In the genomic region with DNA sequence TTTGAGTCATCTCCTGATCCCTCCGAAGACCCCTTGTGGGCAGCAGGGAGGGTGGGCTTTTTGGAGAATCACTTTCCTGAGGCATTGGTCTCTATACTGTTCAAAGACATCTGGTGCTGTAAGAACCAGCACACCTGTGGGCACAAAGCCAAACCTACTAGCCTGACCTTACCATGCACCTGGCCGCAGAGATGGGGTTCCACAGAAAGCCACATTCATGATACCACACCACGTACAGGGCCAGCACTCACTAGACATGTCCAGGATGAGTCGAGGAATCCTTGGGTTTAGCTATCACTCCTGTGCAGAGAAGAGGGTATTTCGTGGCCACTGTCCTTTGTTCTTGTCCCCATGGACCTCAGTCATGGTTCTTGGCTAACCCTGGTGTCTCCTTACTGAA, we compare ENCODE assay signal across 14 cellular contexts.
DNase-seq lines count a peak whose midpoint lies in the region; ATAC-seq and TF ChIP-seq lines count a peak whose summit lies in the region.
"Had no signal": no experiment of that assay in that cellular context is flagged by ENCODE, and none has a peak within 500 bp of the region (broad histone marks: within the 10 kb centered on the region; RNA-seq: fewer than 3 reads in every experiment).

No MANE protein-coding gene starts in this region.

- H3K36me3 ChIP-seq in RWPE2 (ENCODE audit: low read depth) (no peaks in the 10 kb centered on the region), lower lobe of right lung (no peaks in the 10 kb centered on the region), stomach (no peaks in the 10 kb centered on the region), gastrocnemius medialis (no peaks in the 10 kb centered on the region)
- H3K36me3 ChIP-seq: BE2C had no signal

- intact Hi-C loops in lower lobe of right lung (cut with DNase I) (no loop called here), stomach (cut with DNase I; ENCODE audit: low total_unique reads) (no loop called here), gastrocnemius medialis (cut with DNase I; ENCODE audit: low total_unique reads) (no loop called here)

- H3K27me3 ChIP-seq in RWPE2 (ENCODE audit: insufficient read depth, poor library complexity, severe bottlenecking) = peaks cover 4% of the 10 kb centered on the region
- no peaks in the 10 kb centered on the region for H3K27me3 ChIP-seq in lower lobe of right lung (ENCODE audit: low read depth)
- H3K27me3 ChIP-seq in stomach = peaks cover 0 to 16% (median 4%) of the 10 kb centered on the region in 3 donors
- no peaks in the 10 kb centered on the region for H3K27me3 ChIP-seq in gastrocnemius medialis
- H3K27me3 ChIP-seq: BE2C had no signal

- ATAC-seq in RWPE2 (ENCODE audit: low read depth) (no peak), lower lobe of right lung (no peak), gastrocnemius medialis (no peak)
- ATAC-seq: GM23338 had no signal

- no peak for TF ChIP-seq CTCF in RWPE2 (IDR thresholded peaks at IDR 0.05; ENCODE audit: poor library complexity, severe bottlenecking)
- no peak for TF ChIP-seq CTCF in lower lobe of right lung (IDR thresholded peaks at IDR 0.05)
- TF ChIP-seq CTCF in stomach (IDR thresholded peaks at IDR 0.05) = no peak
- no peak for TF ChIP-seq CTCF in gastrocnemius medialis (IDR thresholded peaks at IDR 0.05 in 4 of 5, conservative IDR thresholded peaks at IDR 0.05 in 1 of 5)

- peak; percentile 0 for DNase-seq in Daoy (ENCODE audit: low read depth)
- peak; percentile 6 for DNase-seq in RWPE2 (ENCODE audit: low spot score)
- DNase-seq in lower lobe of right lung = peak; percentile 22
- peak; percentile 18 for DNase-seq in stomach
- no peak for DNase-seq in gastrocnemius medialis
- DNase-seq in pons (ENCODE audit: low spot score) = no peak
- no peak for DNase-seq in NCI-H69 (lab: John Stamatoyannopoulos, UW)
- DNase-seq: BE2C; CD4-positive, alpha-beta memory T cell; DMS79; EL had no signal

- TF ChIP-seq POLR2A in stomach (IDR thresholded peaks at IDR 0.05) (no peak), gastrocnemius medialis (IDR thresholded peaks at IDR 0.05) (no peak)

- in situ Hi-C loops in gastrocnemius medialis (cut with MboI; ENCODE audit: low sequenced_read_pairs in 4 of 4) = no loop called here

- no peak for TF ChIP-seq EP300 in stomach (IDR thresholded peaks at IDR 0.05)

- WGBS in stomach, 5 donors = 73 to 84% (median 78%) methylated on average over 5 of the region's 5 CpGs

- H3K9me3 ChIP-seq in RWPE2 (ENCODE audit: severe bottlenecking) (peaks cover 5% of the 10 kb centered on the region), lower lobe of right lung (peaks cover 15% of the 10 kb centered on the region), stomach (peaks cover 0 to 25% (median 9%) of the 10 kb centered on the region in 4 donors), gastrocnemius medialis (peaks cover 0 to 3% (median 0%) of the 10 kb centered on the region in 3 donors)
- H3K9me3 ChIP-seq: BE2C had no signal

- no peak overlapping the region for H3K27ac ChIP-seq in RWPE2 (ENCODE audit: poor library complexity, severe bottlenecking)
- H3K27ac ChIP-seq in lower lobe of right lung = no peak overlapping the region
- H3K27ac ChIP-seq in stomach = no peak overlapping the region
- H3K27ac ChIP-seq in gastrocnemius medialis = no peak overlapping the region
- H3K27ac ChIP-seq: C4-2B, HL-60 had no signal

- no peaks in the 10 kb centered on the region for H3K4me1 ChIP-seq in RWPE2 (ENCODE audit: insufficient read depth, poor library complexity, severe bottlenecking)
- H3K4me1 ChIP-seq in lower lobe of right lung = no peaks in the 10 kb centered on the region
- no peaks in the 10 kb centered on the region for H3K4me1 ChIP-seq in stomach
- H3K4me1 ChIP-seq in gastrocnemius medialis = no peaks in the 10 kb centered on the region
- H3K4me1 ChIP-seq: BE2C had no signal

- H3K4me3 ChIP-seq in RWPE2 (ENCODE audit: severe bottlenecking) (no peak overlapping the region), lower lobe of right lung (no peak overlapping the region), stomach (no peak overlapping the region), gastrocnemius medialis (no peak overlapping the region)
- H3K4me3 ChIP-seq: GM23338 had no signal

Comparison
In these comparisons a context has a peak if more than half of its experiments do, and no peak if none do; other contexts are left out.
1. DNase-seq: peak in Daoy (single experiment), RWPE2 (single experiment), lower lobe of right lung (single experiment) and stomach (single experiment); none in gastrocnemius medialis (0 of 2), pons (single experiment) and NCI-H69 (single experiment).